ENCODE assay signal across 17 cellular contexts in the genomic region with DNA sequence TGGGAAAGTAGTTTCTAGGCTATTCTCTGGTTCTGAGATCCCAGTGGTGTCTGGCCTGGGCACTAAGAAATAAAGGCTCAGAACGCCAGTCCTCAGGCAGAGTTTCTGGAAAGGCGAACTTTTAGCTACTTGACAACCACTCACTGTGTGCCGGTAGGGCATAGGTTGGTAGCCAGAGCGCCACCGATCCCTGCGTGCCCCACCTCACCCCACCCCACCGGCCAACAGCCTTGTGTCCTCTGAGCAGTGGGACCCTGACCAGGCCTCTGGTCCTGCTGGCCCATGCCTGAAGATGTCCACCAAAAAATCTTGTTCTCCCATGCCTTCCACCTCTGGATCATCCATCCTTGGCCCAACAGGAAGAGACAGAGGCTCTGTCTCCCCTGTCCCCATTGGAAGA.
DNase-seq lines count a peak whose midpoint lies in the region; ATAC-seq and TF ChIP-seq lines count a peak whose summit lies in the region.
"Had no signal": no experiment of that assay in that cellular context is flagged by ENCODE, and none has a peak within 500 bp of the region (broad histone marks: within the 10 kb centered on the region; RNA-seq: fewer than 3 reads in every experiment).

No MANE protein-coding gene starts in this region.

- peaks cover 42 to 51% of the 10 kb centered on the region in 2 donors for H3K27me3 Mint-ChIP-seq in stimulated activated naive B cell treated with anti-CD40 and anti-IgM and Interleukin-4, amounts not matched to agents 10 μg/mL and 1 μg/mL and 100 μg/mL, for 72 hours

- H2AFZ ChIP-seq in Karpas-422 (ENCODE audit: low read length): no peak overlapping the region

- peaks cover 83% of the 10 kb centered on the region for H3K4me1 ChIP-seq in Karpas-422 (ENCODE audit: low read length)
- peaks cover 61% of the 10 kb centered on the region for H3K4me1 ChIP-seq in psoas muscle
- H3K4me1 ChIP-seq: HAP-1 had no signal

- H4K20me1 ChIP-seq in Karpas-422 (ENCODE audit: insufficient read depth, low read depth, low read length): no peaks in the 10 kb centered on the region
- H4K20me1 ChIP-seq: BLaER1 had no signal

- H3K4me2 ChIP-seq in Karpas-422 (ENCODE audit: low read depth, low read length, poor library complexity, severe bottlenecking): no peak overlapping the region
- H3K4me2 ChIP-seq: BLaER1 had no signal

- H3K27me3 ChIP-seq in Karpas-422 (ENCODE audit: low read length) (no peaks in the 10 kb centered on the region), dorsolateral prefrontal cortex (no peaks in the 10 kb centered on the region), psoas muscle (ENCODE audit: insufficient read depth in 3 of 3, low read length in 2 of 3) (no peaks in the 10 kb centered on the region)
- H3K27me3 ChIP-seq: BLaER1 had no signal

- ATAC-seq in psoas muscle (no peak), HG02852 (IDR thresholded peaks at IDR 0.05; ENCODE audit: unreplicated experiment) (no peak), GM21528 (IDR thresholded peaks at IDR 0.05; ENCODE audit: low FRiP score, unreplicated experiment) (no peak)
- ATAC-seq in stimulated activated naive B cell treated with anti-CD40 and anti-IgM and Interleukin-4, amounts not matched to agents 10 μg/mL and 1 μg/mL and 100 μg/mL, for 72 hours (replicated peaks): no peak

- no peak overlapping the region for H3K4me3 ChIP-seq in Karpas-422 (ENCODE audit: low read length)
- H3K4me3 ChIP-seq in dorsolateral prefrontal cortex: no peak overlapping the region
- no peak overlapping the region for H3K4me3 ChIP-seq in psoas muscle
- H3K4me3 ChIP-seq: BLaER1, HAP-1 had no signal

- no peaks in the 10 kb centered on the region for H3K9me3 ChIP-seq in Karpas-422 (ENCODE audit: low read length)
- H3K9me3 ChIP-seq in psoas muscle: no peaks in the 10 kb centered on the region
- H3K9me3 ChIP-seq: BLaER1, HAP-1 had no signal

- no peaks in the 10 kb centered on the region for H3K36me3 Mint-ChIP-seq in stimulated activated naive B cell treated with anti-CD40 and anti-IgM and Interleukin-4, amounts not matched to agents 10 μg/mL and 1 μg/mL and 100 μg/mL, for 72 hours
- H3K36me3 Mint-ChIP-seq: CD14-positive monocyte; CD4-positive, alpha-beta memory T cell had no signal

- peak overlapping the region; percentile 7 for H3K27ac Mint-ChIP-seq in stimulated activated naive B cell treated with anti-CD40 and anti-IgM and Interleukin-4, amounts not matched to agents 10 μg/mL and 1 μg/mL and 100 μg/mL, for 72 hours
- H3K27ac Mint-ChIP-seq: CD14-positive monocyte; CD4-positive, alpha-beta memory T cell had no signal

- intact Hi-C loops in dorsolateral prefrontal cortex (cut with DNase I) (no loop called here), psoas muscle (cut with DNase I) (loop anchor here in 1 of 2 donors (2.0 kb wide), 1 partner anchor 27 kb away; no protein-coding TSS in a partner anchor), cardiac septum (cut with DNase I) (no loop called here)

- H3K9me2 ChIP-seq in Karpas-422 (replicated peaks; ENCODE audit: insufficient read depth, low read length): no peaks in the 10 kb centered on the region

- TF ChIP-seq CTCF in dorsolateral prefrontal cortex (IDR thresholded peaks at IDR 0.05 in 54 of 56, conservative IDR thresholded peaks at IDR 0.05 in 2 of 56; ENCODE audit: low read depth in 1 of 56, partially characterized antibody in 56 of 56) (no peak), psoas muscle (IDR thresholded peaks at IDR 0.05) (no peak)

- WGBS in psoas muscle, 3 donors: 96 to 98% (median 97%) methylated on average over 7 of the region's 7 CpGs

- H3K27ac ChIP-seq in Karpas-422 (ENCODE audit: low read length) (peak overlapping the region; percentile 100), dorsolateral prefrontal cortex (peak overlapping the region in 34 of 59 donors; percentile 9 to 87 (median 39)), psoas muscle (peak overlapping the region; percentile 55)
- H3K27ac ChIP-seq: BLaER1 had no signal

- peaks cover 0 to 2% of the 10 kb centered on the region in 2 donors for H3K4me1 Mint-ChIP-seq in stimulated activated naive B cell treated with anti-CD40 and anti-IgM and Interleukin-4, amounts not matched to agents 10 μg/mL and 1 μg/mL and 100 μg/mL, for 72 hours
- H3K4me1 Mint-ChIP-seq: CD14-positive monocyte; CD4-positive, alpha-beta memory T cell had no signal

- H3K9ac ChIP-seq in Karpas-422 (ENCODE audit: low read length): peak overlapping the region; percentile 56
- H3K9ac ChIP-seq: BLaER1 had no signal

- H3K9me3 Mint-ChIP-seq in stimulated activated naive B cell treated with anti-CD40 and anti-IgM and Interleukin-4, amounts not matched to agents 10 μg/mL and 1 μg/mL and 100 μg/mL, for 72 hours: no peaks in the 10 kb centered on the region
- H3K9me3 Mint-ChIP-seq: CD14-positive monocyte had no signal

- H3K36me3 ChIP-seq in Karpas-422 (ENCODE audit: insufficient read depth, low read length) (no peaks in the 10 kb centered on the region), psoas muscle (ENCODE audit: insufficient read depth in 1 of 2, low read depth in 1 of 2) (no peaks in the 10 kb centered on the region)
- H3K36me3 ChIP-seq: BLaER1, HAP-1 had no signal

- H3K79me2 ChIP-seq in Karpas-422 (ENCODE audit: low read length): no peaks in the 10 kb centered on the region

- H3K4me3 Mint-ChIP-seq in stimulated activated naive B cell treated with anti-CD40 and anti-IgM and Interleukin-4, amounts not matched to agents 10 μg/mL and 1 μg/mL and 100 μg/mL, for 72 hours: no peak overlapping the region
- H3K4me3 Mint-ChIP-seq: CD14-positive monocyte; CD4-positive, alpha-beta memory T cell had no signal

- DNase-seq in Karpas-422: no peak
- peak in 1 of 10 donors; percentile 28 for DNase-seq in dorsolateral prefrontal cortex
- no peak for DNase-seq in psoas muscle
- DNase-seq in stimulated activated naive B cell treated with anti-CD40 and anti-IgM and Interleukin-4, amounts not matched to agents 10 μg/mL and 1 μg/mL and 100 μg/mL, for 72 hours: no peak
- DNase-seq in effector CD8-positive, alpha-beta T cell (lab: John Stamatoyannopoulos, UW): no peak
- no peak for DNase-seq in cardiac septum (ENCODE audit: low spot score)
- DNase-seq: 8988T; CD4-positive, alpha-beta memory T cell; DMS79 treated with DMSO at 0.1 percent for 48 hours; GF-D8; GOT3; IMR-90 had no signal

Comparison
In these comparisons a context has a peak if more than half of its experiments do, and no peak if none do; other contexts are left out.
1. H3K27ac ChIP-seq: peak in every context shown above with its lines; median percentile 100 in Karpas-422; 55 in psoas muscle; 39 in dorsolateral prefrontal cortex.